ENCODE assay signal across 1 cellular context in the genomic region with DNA sequence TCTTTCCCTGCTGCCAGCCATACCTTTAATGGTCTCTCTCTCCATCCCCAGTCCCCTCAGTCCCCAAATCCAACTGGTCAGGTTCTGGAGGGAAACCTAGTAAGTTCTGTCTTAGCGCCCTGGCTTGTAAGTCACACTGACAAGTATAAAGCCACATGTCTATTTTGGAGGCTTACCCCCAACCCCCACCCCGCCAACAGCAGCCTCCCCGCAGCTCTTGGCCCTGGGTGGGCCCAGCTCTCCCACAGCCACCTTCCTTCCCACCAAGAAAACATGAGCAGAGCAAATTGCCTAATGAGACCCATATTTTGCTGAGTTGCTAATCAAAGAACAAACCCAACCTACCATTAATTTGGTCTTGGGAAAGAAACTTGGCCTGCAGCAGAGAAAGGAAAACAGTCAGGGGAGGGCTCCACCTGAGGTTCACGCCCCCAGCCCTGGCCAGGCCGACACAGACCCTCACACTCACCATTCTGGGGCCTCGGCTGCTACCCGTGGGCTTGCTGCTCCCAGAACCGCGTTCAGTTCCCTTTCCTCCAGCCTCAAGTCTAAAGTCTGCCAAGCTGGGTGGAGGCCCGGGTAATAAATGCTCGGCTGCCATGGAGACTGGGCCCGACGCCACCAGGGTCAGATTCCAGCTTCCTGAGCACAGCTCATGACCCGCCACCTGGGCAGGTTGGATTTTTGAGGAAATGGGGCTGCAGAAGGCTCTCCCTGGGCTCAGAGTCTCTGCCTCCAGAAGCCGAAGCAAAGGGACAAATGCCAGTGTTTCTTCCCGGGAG.
TF ChIP-seq lines count a peak whose summit lies in the region.

A gene with protein sequence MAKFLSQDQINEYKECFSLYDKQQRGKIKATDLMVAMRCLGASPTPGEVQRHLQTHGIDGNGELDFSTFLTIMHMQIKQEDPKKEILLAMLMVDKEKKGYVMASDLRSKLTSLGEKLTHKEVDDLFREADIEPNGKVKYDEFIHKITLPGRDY (minus strand): TSS at position 557 of the 782 bp plus-strand sequence. CDS start 85 bp downstream, at position 472.

TF ChIP-seq in HepG2, 621 proteins besides CTCF, POLR2A, EP300 and RAD21 (continued from another document and continues in another):
- TF ChIP-seq, protein P1, sequence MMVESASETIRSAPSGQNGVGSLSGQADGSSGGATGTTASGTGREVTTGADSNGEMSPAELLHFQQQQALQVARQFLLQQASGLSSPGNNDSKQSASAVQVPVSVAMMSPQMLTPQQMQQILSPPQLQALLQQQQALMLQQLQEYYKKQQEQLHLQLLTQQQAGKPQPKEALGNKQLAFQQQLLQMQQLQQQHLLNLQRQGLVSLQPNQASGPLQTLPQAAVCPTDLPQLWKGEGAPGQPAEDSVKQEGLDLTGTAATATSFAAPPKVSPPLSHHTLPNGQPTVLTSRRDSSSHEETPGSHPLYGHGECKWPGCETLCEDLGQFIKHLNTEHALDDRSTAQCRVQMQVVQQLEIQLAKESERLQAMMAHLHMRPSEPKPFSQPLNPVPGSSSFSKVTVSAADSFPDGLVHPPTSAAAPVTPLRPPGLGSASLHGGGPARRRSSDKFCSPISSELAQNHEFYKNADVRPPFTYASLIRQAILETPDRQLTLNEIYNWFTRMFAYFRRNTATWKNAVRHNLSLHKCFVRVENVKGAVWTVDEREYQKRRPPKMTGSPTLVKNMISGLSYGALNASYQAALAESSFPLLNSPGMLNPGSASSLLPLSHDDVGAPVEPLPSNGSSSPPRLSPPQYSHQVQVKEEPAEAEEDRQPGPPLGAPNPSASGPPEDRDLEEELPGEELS (CRISPR knock-in tag; IDR thresholded peaks at IDR 0.05): no peak
- TF ChIP-seq ZNF451 (CRISPR knock-in tag; IDR thresholded peaks at IDR 0.05): no peak
- TF ChIP-seq SAP130 (CRISPR knock-in tag; IDR thresholded peaks at IDR 0.05; ENCODE audit: low read depth): peak; percentile 75
- TF ChIP-seq ZNF282 (IDR thresholded peaks at IDR 0.05; ENCODE audit: partially characterized antibody): no peak
- TF ChIP-seq, protein P2, sequence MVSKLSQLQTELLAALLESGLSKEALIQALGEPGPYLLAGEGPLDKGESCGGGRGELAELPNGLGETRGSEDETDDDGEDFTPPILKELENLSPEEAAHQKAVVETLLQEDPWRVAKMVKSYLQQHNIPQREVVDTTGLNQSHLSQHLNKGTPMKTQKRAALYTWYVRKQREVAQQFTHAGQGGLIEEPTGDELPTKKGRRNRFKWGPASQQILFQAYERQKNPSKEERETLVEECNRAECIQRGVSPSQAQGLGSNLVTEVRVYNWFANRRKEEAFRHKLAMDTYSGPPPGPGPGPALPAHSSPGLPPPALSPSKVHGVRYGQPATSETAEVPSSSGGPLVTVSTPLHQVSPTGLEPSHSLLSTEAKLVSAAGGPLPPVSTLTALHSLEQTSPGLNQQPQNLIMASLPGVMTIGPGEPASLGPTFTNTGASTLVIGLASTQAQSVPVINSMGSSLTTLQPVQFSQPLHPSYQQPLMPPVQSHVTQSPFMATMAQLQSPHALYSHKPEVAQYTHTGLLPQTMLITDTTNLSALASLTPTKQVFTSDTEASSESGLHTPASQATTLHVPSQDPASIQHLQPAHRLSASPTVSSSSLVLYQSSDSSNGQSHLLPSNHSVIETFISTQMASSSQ (IDR thresholded peaks at IDR 0.05; ENCODE audit: low read depth): no peak
- TF ChIP-seq, protein P2 (CRISPR knock-in tag; IDR thresholded peaks at IDR 0.05; ENCODE audit: borderline replicate concordance): no peak
- no peak for TF ChIP-seq NFKBIZ (CRISPR knock-in tag; IDR thresholded peaks at IDR 0.05)
- no peak for TF ChIP-seq ZNF207 (IDR thresholded peaks at IDR 0.05; ENCODE audit: borderline replicate concordance)
- TF ChIP-seq PPARG (CRISPR knock-in tag; conservative IDR thresholded peaks at IDR 0.05): 0 out of 2 replicates have a peak, but pooled peaks have one; percentile 18
- peak; percentile 48; the same call in 1 of the 2 replicates for TF ChIP-seq SPEN (CRISPR knock-in tag; IDR thresholded peaks at IDR 0.05; ENCODE audit: low read depth)
- no peak for TF ChIP-seq ARHGAP35 (CRISPR knock-in tag; IDR thresholded peaks at IDR 0.05; ENCODE audit: borderline replicate concordance)
- 0 out of 2 replicates have a peak, but pooled peaks have one; percentile 28 for TF ChIP-seq ZNF761 (CRISPR knock-in tag; conservative IDR thresholded peaks at IDR 0.05)
- TF ChIP-seq, protein P3, sequence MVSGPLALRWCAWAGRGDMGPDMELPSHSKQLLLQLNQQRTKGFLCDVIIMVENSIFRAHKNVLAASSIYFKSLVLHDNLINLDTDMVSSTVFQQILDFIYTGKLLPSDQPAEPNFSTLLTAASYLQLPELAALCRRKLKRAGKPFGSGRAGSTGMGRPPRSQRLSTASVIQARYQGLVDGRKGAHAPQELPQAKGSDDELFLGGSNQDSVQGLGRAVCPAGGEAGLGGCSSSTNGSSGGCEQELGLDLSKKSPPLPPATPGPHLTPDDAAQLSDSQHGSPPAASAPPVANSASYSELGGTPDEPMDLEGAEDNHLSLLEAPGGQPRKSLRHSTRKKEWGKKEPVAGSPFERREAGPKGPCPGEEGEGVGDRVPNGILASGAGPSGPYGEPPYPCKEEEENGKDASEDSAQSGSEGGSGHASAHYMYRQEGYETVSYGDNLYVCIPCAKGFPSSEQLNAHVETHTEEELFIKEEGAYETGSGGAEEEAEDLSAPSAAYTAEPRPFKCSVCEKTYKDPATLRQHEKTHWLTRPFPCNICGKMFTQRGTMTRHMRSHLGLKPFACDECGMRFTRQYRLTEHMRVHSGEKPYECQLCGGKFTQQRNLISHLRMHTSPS (CRISPR knock-in tag; IDR thresholded peaks at IDR 0.05; ENCODE audit: low read depth): no peak
- peak; percentile 33; the same call in 1 of the 2 replicates for TF ChIP-seq POLR2G (IDR thresholded peaks at IDR 0.05; ENCODE audit: low read depth, low read length)
- 0 out of 2 replicates have a peak, but pooled peaks have one; percentile 23 for TF ChIP-seq ZMYM4 (CRISPR knock-in tag; IDR thresholded peaks at IDR 0.05)
- TF ChIP-seq HNRNPH1 (optimal IDR thresholded peaks at IDR 0.05; ENCODE audit: low read depth, low read length): no peak
- TF ChIP-seq SNAPC2 (CRISPR knock-in tag; IDR thresholded peaks at IDR 0.05): 0 out of 2 replicates have a peak, but pooled peaks have one; percentile 47
- no peak for TF ChIP-seq TOPORS (CRISPR knock-in tag; IDR thresholded peaks at IDR 0.05)
- no peak for TF ChIP-seq ZNF589 (CRISPR knock-in tag; conservative IDR thresholded peaks at IDR 0.05)
- TF ChIP-seq RXRB (CRISPR knock-in tag; IDR thresholded peaks at IDR 0.05; ENCODE audit: borderline replicate concordance): no peak
- peak; percentile 81 for TF ChIP-seq RFX1 (IDR thresholded peaks at IDR 0.05)
- peak; percentile 38; the same call in 1 of the 2 replicates for TF ChIP-seq KDM6A (CRISPR knock-in tag; IDR thresholded peaks at IDR 0.05; ENCODE audit: low read depth)
- TF ChIP-seq ZNF260 (CRISPR knock-in tag; IDR thresholded peaks at IDR 0.05; ENCODE audit: borderline replicate concordance, low read depth): no peak
- TF ChIP-seq, protein P4, sequence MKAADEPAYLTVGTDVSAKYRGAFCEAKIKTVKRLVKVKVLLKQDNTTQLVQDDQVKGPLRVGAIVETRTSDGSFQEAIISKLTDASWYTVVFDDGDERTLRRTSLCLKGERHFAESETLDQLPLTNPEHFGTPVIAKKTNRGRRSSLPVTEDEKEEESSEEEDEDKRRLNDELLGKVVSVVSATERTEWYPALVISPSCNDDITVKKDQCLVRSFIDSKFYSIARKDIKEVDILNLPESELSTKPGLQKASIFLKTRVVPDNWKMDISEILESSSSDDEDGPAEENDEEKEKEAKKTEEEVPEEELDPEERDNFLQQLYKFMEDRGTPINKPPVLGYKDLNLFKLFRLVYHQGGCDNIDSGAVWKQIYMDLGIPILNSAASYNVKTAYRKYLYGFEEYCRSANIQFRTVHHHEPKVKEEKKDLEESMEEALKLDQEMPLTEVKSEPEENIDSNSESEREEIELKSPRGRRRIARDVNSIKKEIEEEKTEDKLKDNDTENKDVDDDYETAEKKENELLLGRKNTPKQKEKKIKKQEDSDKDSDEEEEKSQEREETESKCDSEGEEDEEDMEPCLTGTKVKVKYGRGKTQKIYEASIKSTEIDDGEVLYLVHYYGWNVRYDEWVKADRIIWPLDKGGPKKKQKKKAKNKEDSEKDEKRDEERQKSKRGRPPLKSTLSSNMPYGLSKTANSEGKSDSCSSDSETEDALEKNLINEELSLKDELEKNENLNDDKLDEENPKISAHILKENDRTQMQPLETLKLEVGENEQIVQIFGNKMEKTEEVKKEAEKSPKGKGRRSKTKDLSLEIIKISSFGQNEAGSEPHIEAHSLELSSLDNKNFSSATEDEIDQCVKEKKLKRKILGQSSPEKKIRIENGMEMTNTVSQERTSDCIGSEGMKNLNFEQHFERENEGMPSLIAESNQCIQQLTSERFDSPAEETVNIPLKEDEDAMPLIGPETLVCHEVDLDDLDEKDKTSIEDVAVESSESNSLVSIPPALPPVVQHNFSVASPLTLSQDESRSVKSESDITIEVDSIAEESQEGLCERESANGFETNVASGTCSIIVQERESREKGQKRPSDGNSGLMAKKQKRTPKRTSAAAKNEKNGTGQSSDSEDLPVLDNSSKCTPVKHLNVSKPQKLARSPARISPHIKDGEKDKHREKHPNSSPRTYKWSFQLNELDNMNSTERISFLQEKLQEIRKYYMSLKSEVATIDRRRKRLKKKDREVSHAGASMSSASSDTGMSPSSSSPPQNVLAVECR (CRISPR knock-in tag; IDR thresholded peaks at IDR 0.05; ENCODE audit: borderline replicate concordance): peak; percentile 68; the same call in 1 of the 2 replicates
- TF ChIP-seq ZFP36L2 (CRISPR knock-in tag; IDR thresholded peaks at IDR 0.05): no peak
- TF ChIP-seq PHF8 (CRISPR knock-in tag; IDR thresholded peaks at IDR 0.05): no peak
- TF ChIP-seq, protein P5, sequence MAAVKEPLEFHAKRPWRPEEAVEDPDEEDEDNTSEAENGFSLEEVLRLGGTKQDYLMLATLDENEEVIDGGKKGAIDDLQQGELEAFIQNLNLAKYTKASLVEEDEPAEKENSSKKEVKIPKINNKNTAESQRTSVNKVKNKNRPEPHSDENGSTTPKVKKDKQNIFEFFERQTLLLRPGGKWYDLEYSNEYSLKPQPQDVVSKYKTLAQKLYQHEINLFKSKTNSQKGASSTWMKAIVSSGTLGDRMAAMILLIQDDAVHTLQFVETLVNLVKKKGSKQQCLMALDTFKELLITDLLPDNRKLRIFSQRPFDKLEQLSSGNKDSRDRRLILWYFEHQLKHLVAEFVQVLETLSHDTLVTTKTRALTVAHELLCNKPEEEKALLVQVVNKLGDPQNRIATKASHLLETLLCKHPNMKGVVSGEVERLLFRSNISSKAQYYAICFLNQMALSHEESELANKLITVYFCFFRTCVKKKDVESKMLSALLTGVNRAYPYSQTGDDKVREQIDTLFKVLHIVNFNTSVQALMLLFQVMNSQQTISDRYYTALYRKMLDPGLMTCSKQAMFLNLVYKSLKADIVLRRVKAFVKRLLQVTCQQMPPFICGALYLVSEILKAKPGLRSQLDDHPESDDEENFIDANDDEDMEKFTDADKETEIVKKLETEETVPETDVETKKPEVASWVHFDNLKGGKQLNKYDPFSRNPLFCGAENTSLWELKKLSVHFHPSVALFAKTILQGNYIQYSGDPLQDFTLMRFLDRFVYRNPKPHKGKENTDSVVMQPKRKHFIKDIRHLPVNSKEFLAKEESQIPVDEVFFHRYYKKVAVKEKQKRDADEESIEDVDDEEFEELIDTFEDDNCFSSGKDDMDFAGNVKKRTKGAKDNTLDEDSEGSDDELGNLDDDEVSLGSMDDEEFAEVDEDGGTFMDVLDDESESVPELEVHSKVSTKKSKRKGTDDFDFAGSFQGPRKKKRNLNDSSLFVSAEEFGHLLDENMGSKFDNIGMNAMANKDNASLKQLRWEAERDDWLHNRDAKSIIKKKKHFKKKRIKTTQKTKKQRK (IDR thresholded peaks at IDR 0.05; ENCODE audit: low read length): no peak
- TF ChIP-seq, protein P6, sequence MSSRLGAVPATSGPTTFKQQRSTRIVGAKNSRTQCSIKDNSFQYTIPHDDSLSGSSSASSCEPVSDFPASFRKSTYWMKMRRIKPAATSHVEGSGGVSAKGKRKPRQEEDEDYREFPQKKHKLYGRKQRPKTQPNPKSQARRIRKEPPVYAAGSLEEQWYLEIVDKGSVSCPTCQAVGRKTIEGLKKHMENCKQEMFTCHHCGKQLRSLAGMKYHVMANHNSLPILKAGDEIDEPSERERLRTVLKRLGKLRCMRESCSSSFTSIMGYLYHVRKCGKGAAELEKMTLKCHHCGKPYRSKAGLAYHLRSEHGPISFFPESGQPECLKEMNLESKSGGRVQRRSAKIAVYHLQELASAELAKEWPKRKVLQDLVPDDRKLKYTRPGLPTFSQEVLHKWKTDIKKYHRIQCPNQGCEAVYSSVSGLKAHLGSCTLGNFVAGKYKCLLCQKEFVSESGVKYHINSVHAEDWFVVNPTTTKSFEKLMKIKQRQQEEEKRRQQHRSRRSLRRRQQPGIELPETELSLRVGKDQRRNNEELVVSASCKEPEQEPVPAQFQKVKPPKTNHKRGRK (CRISPR knock-in tag; IDR thresholded peaks at IDR 0.05): no peak
- TF ChIP-seq ZNF33B (CRISPR knock-in tag; IDR thresholded peaks at IDR 0.05): no peak
- TF ChIP-seq HOXA3 (CRISPR knock-in tag; IDR thresholded peaks at IDR 0.05): peak; percentile 36; the same call in 1 of the 2 replicates
- peak; percentile 19; the same call in 1 of the 2 replicates for TF ChIP-seq PHF21A (CRISPR knock-in tag; IDR thresholded peaks at IDR 0.05)
- peak; percentile 20; the same call in 1 of the 2 replicates for TF ChIP-seq POLR2AphosphoS5 (IDR thresholded peaks at IDR 0.05; ENCODE audit: low read depth, low read length)
- no peak for TF ChIP-seq PRMT3 (CRISPR knock-in tag; IDR thresholded peaks at IDR 0.05; ENCODE audit: borderline replicate concordance, low read depth)
- no peak for TF ChIP-seq ERF (CRISPR knock-in tag; IDR thresholded peaks at IDR 0.05)
- no peak for TF ChIP-seq ZSCAN12 (CRISPR knock-in tag; IDR thresholded peaks at IDR 0.05)
- no peak for TF ChIP-seq SATB2 (CRISPR knock-in tag; IDR thresholded peaks at IDR 0.05)
- TF ChIP-seq, protein P7, sequence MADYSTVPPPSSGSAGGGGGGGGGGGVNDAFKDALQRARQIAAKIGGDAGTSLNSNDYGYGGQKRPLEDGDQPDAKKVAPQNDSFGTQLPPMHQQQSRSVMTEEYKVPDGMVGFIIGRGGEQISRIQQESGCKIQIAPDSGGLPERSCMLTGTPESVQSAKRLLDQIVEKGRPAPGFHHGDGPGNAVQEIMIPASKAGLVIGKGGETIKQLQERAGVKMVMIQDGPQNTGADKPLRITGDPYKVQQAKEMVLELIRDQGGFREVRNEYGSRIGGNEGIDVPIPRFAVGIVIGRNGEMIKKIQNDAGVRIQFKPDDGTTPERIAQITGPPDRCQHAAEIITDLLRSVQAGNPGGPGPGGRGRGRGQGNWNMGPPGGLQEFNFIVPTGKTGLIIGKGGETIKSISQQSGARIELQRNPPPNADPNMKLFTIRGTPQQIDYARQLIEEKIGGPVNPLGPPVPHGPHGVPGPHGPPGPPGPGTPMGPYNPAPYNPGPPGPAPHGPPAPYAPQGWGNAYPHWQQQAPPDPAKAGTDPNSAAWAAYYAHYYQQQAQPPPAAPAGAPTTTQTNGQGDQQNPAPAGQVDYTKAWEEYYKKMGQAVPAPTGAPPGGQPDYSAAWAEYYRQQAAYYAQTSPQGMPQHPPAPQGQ (CRISPR knock-in tag; IDR thresholded peaks at IDR 0.05; ENCODE audit: borderline replicate concordance): no peak
